35 cellular contexts compared by ENCODE assay signal in genomic region chr13:106187092-106187491, GRCh38.
"Had no signal": no experiment of that assay in that cellular context is flagged by ENCODE, and none has a peak within 500 bp of the region (broad histone marks: within the 10 kb centered on the region; RNA-seq: fewer than 3 reads in every experiment).

No MANE protein-coding gene starts in this region.

- FAIRE-seq: bronchial epithelial cell had no signal

- DNase-seq: activated CD4-positive, alpha-beta memory T cell treated with anti-CD3 and anti-CD28 coated beads, Interleukin-2, amount 10 ng/mL, durations not matched to agents 7 days and 5 days; activated CD4-positive, alpha-beta T cell treated with anti-CD3 and anti-CD28 coated beads for 36 hours; activated CD4-positive, alpha-beta T cell treated with anti-CD3 and anti-CD28 coated beads, Interleukin-2, amount 10 ng/mL, durations not matched to agents 7 days and 5 days; activated CD4-positive, alpha-beta T cell treated with anti-CD3 and anti-CD28 coated beads, Interleukin-2, amount 50 U/mL, for 4 hours; activated CD4-positive, CD25-positive, alpha-beta regulatory T cell; activated CD4-positive, CD25-positive, alpha-beta regulatory T cell treated with anti-CD3 and anti-CD28 coated beads, Interleukin-2, amount 50 U/mL, for 72 hours; activated CD8-positive, alpha-beta memory T cell treated with anti-CD3 and anti-CD28 coated beads, Interleukin-2, amount 50 U/mL, for 48 hours; activated gamma-delta T cell; activated naive CD4-positive, alpha-beta T cell; activated naive CD4-positive, alpha-beta T cell treated with anti-CD3 and anti-CD28 coated beads, Interleukin-2, amount 10 ng/mL, durations not matched to agents 7 days and 5 days; activated naive CD8-positive, alpha-beta T cell treated with anti-CD3 and anti-CD28 coated beads, Interleukin-2, amount 50 U/mL, for 24 hours; activated T-cell treated with anti-CD3 and anti-CD28 coated beads for 4 hours; activated T-cell treated with anti-CD3 and anti-CD28 coated beads, Interleukin-2, amount 50 U/mL, for 24 hours; activated T-cell treated with anti-CD3 and anti-CD28 coated beads, Interleukin-2, amount 50 U/mL, for 72 hours; adrenal gland; amygdala; brain microvascular endothelial cell; dorsolateral prefrontal cortex; effector memory CD4-positive, alpha-beta T cell; endodermal cell; erythroblast; heart right ventricle; T-cell; T-helper 17 cell; T1000 had no signal

- H3K4me1 Mint-ChIP-seq: activated CD4-positive, alpha-beta memory T cell treated with anti-CD3 and anti-CD28 coated beads, Interleukin-2, amount 10 ng/mL, durations not matched to agents 7 days and 5 days; activated CD4-positive, alpha-beta T cell treated with anti-CD3 and anti-CD28 coated beads for 36 hours; activated CD4-positive, alpha-beta T cell treated with anti-CD3 and anti-CD28 coated beads, Interleukin-2, amount 10 ng/mL, durations not matched to agents 7 days and 5 days; activated naive CD4-positive, alpha-beta T cell treated with anti-CD3 and anti-CD28 coated beads, Interleukin-2, amount 10 ng/mL, durations not matched to agents 7 days and 5 days; activated naive CD8-positive, alpha-beta T cell treated with anti-CD3 and anti-CD28 coated beads, Interleukin-2, amount 50 U/mL, for 24 hours; central memory CD8-positive, alpha-beta T cell; T-cell; T-helper 17 cell had no signal

- H3K4me3 Mint-ChIP-seq: activated CD4-positive, alpha-beta memory T cell treated with anti-CD3 and anti-CD28 coated beads, Interleukin-2, amount 10 ng/mL, durations not matched to agents 7 days and 5 days; activated CD4-positive, alpha-beta T cell treated with anti-CD3 and anti-CD28 coated beads for 36 hours; activated CD4-positive, alpha-beta T cell treated with anti-CD3 and anti-CD28 coated beads, Interleukin-2, amount 10 ng/mL, durations not matched to agents 7 days and 5 days; activated naive CD4-positive, alpha-beta T cell treated with anti-CD3 and anti-CD28 coated beads, Interleukin-2, amount 10 ng/mL, durations not matched to agents 7 days and 5 days; activated naive CD8-positive, alpha-beta T cell treated with anti-CD3 and anti-CD28 coated beads, Interleukin-2, amount 50 U/mL, for 24 hours; activated T-cell treated with anti-CD3 and anti-CD28 coated beads, Interleukin-2, amount 50 U/mL, for 24 hours; activated T-cell treated with anti-CD3 and anti-CD28 coated beads, Interleukin-2, amount 50 U/mL, for 72 hours; central memory CD8-positive, alpha-beta T cell; dendritic cell treated with granulocyte-macrophage colony-stimulating factor and Interleukin-4, amounts not matched to agents 40 ng/mL and 50 ng/mL, for 4 days; endodermal cell; T-cell; T-helper 17 cell; T-helper 2 cell treated with Interferon-gamma antibody and Interleukin-4, amounts not matched to agents 5 μg/mL and 100 μg/mL, for 36 hours had no signal

- H3K4me3 ChIP-seq: adrenal gland, ascending aorta, coronary artery, dorsolateral prefrontal cortex, esophagus muscularis mucosa, gastroesophageal sphincter, heart right ventricle, hepatocyte had no signal

- H3K36me3 Mint-ChIP-seq: activated naive CD4-positive, alpha-beta T cell treated with anti-CD3 and anti-CD28 coated beads, Interleukin-2, amount 10 ng/mL, durations not matched to agents 7 days and 5 days; activated naive CD4-positive, alpha-beta T cell treated with anti-CD3 and anti-CD28 coated beads, Interleukin-2, amount 50 U/mL, for 72 hours; T-cell had no signal

- H3K27me3 Mint-ChIP-seq: activated CD4-positive, alpha-beta memory T cell treated with anti-CD3 and anti-CD28 coated beads, Interleukin-2, amount 10 ng/mL, durations not matched to agents 7 days and 5 days; activated CD4-positive, alpha-beta T cell treated with anti-CD3 and anti-CD28 coated beads, Interleukin-2, amount 10 ng/mL, durations not matched to agents 7 days and 5 days; activated naive CD4-positive, alpha-beta T cell treated with anti-CD3 and anti-CD28 coated beads, Interleukin-2, amount 10 ng/mL, durations not matched to agents 7 days and 5 days; activated T-cell treated with anti-CD3 and anti-CD28 coated beads, Interleukin-2, amount 50 U/mL, for 24 hours; central memory CD8-positive, alpha-beta T cell; dendritic cell treated with granulocyte-macrophage colony-stimulating factor and Interleukin-4, amounts not matched to agents 40 ng/mL and 50 ng/mL, for 4 days; T-cell; T-helper 17 cell had no signal

- H3K27ac Mint-ChIP-seq: activated CD4-positive, alpha-beta memory T cell treated with anti-CD3 and anti-CD28 coated beads, Interleukin-2, amount 10 ng/mL, durations not matched to agents 7 days and 5 days; activated CD4-positive, alpha-beta T cell treated with anti-CD3 and anti-CD28 coated beads for 36 hours; activated CD4-positive, alpha-beta T cell treated with anti-CD3 and anti-CD28 coated beads, Interleukin-2, amount 10 ng/mL, durations not matched to agents 7 days and 5 days; activated naive CD4-positive, alpha-beta T cell treated with anti-CD3 and anti-CD28 coated beads, Interleukin-2, amount 10 ng/mL, durations not matched to agents 7 days and 5 days; activated naive CD4-positive, alpha-beta T cell treated with anti-CD3 and anti-CD28 coated beads, Interleukin-2, amount 50 U/mL, for 72 hours; activated naive CD8-positive, alpha-beta T cell treated with anti-CD3 and anti-CD28 coated beads, Interleukin-2, amount 50 U/mL, for 24 hours; activated T-cell treated with anti-CD3 and anti-CD28 coated beads, Interleukin-2, amount 50 U/mL, for 24 hours; activated T-cell treated with anti-CD3 and anti-CD28 coated beads, Interleukin-2, amount 50 U/mL, for 72 hours; dendritic cell treated with granulocyte-macrophage colony-stimulating factor and Interleukin-4, amounts not matched to agents 40 ng/mL and 50 ng/mL, for 4 days; endodermal cell; T-cell; T-helper 17 cell; T-helper 2 cell treated with Interferon-gamma antibody and Interleukin-4, amounts not matched to agents 5 μg/mL and 100 μg/mL, for 36 hours had no signal

- H2AFZ ChIP-seq: hepatocyte had no signal

- H3K27me3 ChIP-seq: adrenal gland, ascending aorta, brain microvascular endothelial cell, dorsolateral prefrontal cortex, esophagus muscularis mucosa, gastroesophageal sphincter, heart right ventricle, hepatocyte had no signal

- H3K9me3 Mint-ChIP-seq: activated CD4-positive, alpha-beta T cell treated with anti-CD3 and anti-CD28 coated beads, Interleukin-2, amount 10 ng/mL, durations not matched to agents 7 days and 5 days; endodermal cell had no signal

- ATAC-seq: activated CD4-positive, alpha-beta T cell treated with anti-CD3 and anti-CD28 coated beads for 36 hours; activated naive CD4-positive, alpha-beta T cell treated with anti-CD3 and anti-CD28 coated beads, Interleukin-2, amount 50 U/mL, for 72 hours; activated naive CD8-positive, alpha-beta T cell treated with anti-CD3 and anti-CD28 coated beads, Interleukin-2, amount 50 U/mL, for 24 hours; activated T-cell treated with anti-CD3 and anti-CD28 coated beads, Interleukin-2, amount 50 U/mL, for 72 hours; gastroesophageal sphincter; heart right ventricle; T-cell; T-helper 17 cell had no signal

- H3K4me1 ChIP-seq: adrenal gland, ascending aorta, esophagus muscularis mucosa, gastroesophageal sphincter, heart right ventricle had no signal

- H3K27ac ChIP-seq: adrenal gland, ascending aorta, brain microvascular endothelial cell, coronary artery, dorsolateral prefrontal cortex, esophagus muscularis mucosa, gastroesophageal sphincter, heart right ventricle, hepatocyte had no signal

- H3K79me2 ChIP-seq: hepatocyte had no signal

- H3K4me2 ChIP-seq: hepatocyte had no signal

- H3K9me3 ChIP-seq: adrenal gland, ascending aorta, esophagus muscularis mucosa, gastroesophageal sphincter, heart right ventricle had no signal

- H3K36me3 ChIP-seq: adrenal gland, ascending aorta, brain microvascular endothelial cell, esophagus muscularis mucosa, gastroesophageal sphincter, heart right ventricle had no signal
